In the genomic region with DNA sequence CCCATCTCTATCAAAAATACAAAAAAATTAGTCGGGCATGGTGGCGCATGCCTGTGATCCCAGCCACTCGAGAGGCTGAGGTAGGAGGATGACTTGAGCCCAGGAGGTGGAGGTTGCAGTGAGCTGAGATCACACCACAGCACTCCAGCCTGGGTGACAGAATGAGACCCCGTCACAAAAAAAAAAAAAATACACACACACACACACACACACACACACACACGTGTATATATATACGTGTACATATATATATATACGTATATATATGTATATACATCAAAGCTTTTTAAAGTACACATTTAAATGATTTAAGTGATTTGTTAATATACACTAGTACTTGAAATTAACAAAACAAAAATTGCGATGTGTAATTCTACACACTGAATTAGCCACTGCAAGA, we compare ENCODE assay signal across 32 cellular contexts.
"Had no signal": no experiment of that assay in that cellular context is flagged by ENCODE, and none has a peak within 500 bp of the region (broad histone marks: within the 10 kb centered on the region; RNA-seq: fewer than 3 reads in every experiment).

No MANE protein-coding gene starts in this region.

- H3K36me3 ChIP-seq: MG63, Peyer's patch had no signal

- H3K4me3 ChIP-seq: MG63, Peyer's patch, SJSA1 had no signal

- H3K27me3 ChIP-seq: MG63, Peyer's patch, SJSA1 had no signal

- H3K9me3 ChIP-seq: MG63, Peyer's patch, SJSA1, SK-N-SH had no signal

- H3K9ac ChIP-seq: SK-N-SH had no signal

- H3K4me2 ChIP-seq: SK-N-SH had no signal

- ATAC-seq: PC-3 had no signal

- H3K27ac ChIP-seq: Peyer's patch, SJSA1 had no signal

- DNase-seq: MG63, NCI-H1048, NCI-H1092 treated with DMSO at 0.1 percent for 48 hours, NCI-H1105 treated with DMSO at 0.1 percent for 48 hours, NCI-H1417, NCI-H1436, NCI-H146, NCI-H1694, NCI-H187, NCI-H1930, NCI-H2029 treated with DMSO at 0.1 percent for 48 hours, NCI-H2081 treated with DMSO at 0.1 percent for 48 hours, NCI-H2107, NCI-H2171, NCI-H226, NCI-H446 treated with DMSO at 0.1 percent for 48 hours, NCI-H510A, NCI-H524, NCI-H526, NCI-H69, NCI-H748 treated with DMSO at 0.1 percent for 48 hours, NCI-H82, OCI-M1, PC-3, Peyer's patch, Right ventricle myocardium superior, RPMI8226, SHP77 treated with DMSO at 0.1 percent for 48 hours, SK-N-SH, SW 1271, T-helper 1 cell had no signal
